8 cellular contexts compared by ENCODE assay signal in the genomic region with DNA sequence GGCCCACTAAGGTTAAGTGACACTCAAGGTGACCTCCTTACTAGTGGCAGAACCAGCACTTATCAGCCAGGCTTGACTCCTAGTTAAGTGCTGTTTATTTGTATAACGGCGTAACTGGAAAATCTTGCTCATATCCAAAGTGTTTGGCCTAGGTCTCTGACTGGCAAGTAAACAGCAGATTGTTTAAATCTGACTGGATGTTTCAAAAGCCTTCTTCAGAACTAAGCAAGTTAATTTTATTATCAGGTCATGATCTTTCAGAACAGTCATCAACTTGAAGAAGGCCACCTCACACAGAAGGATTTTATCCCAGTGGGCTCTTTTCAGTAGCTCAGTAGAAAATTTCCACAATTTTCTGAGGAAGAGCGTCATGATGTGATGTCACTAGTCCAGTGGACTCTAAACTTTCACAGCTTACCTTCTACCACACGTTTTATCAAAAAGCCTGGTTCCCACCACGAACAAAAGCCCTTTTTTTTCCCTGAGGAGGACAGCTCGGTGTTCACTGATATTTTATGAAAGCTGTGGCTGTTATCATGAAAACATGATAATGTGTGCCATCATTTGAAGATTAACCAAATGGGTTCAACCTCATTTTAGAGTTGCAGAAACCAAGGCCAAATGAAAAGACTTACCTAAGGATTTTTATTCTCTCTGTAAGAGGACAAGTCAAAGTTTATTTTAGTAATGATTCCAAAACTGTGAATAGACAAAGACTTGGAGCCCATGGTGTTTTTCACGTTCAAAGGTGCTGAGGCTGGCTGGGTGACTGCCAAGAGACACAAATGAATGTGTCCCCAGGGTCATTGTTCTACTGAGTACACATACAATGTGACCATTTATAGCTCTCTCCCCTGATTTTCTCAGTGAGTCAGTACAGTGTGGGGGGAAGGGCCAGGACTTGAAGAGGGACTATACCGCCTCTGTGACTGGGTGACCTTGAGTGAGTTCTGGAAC. TPM values are rescaled to one million over a fixed set of nuclear protein-coding genes. Genes with fewer than 3 reads are reported as not detected.
DNase-seq lines count a peak whose midpoint lies in the region; ATAC-seq lines count a peak whose summit lies in the region.

No MANE protein-coding gene starts in this region.

- peak overlapping the region; percentile 58 for H3K27ac ChIP-seq in right cardiac atrium (ENCODE audit: low read length)
- peak overlapping the region; percentile 67 for H3K27ac ChIP-seq in substantia nigra (ENCODE audit: low read depth, low read length, poor library complexity, severe bottlenecking)

- 35% methylated on average over 8 of the region's 8 CpGs for WGBS in right cardiac atrium

- intact Hi-C loops in right cardiac atrium (cut with DNase I): no loop called here

- H3K4me1 ChIP-seq in right cardiac atrium (ENCODE audit: control insufficient read depth, insufficient read depth, low read length): no peaks in the 10 kb centered on the region

- H3K9me3 ChIP-seq in right cardiac atrium (ENCODE audit: control insufficient read depth, low read length): no peaks in the 10 kb centered on the region

- H3K27me3 ChIP-seq in right cardiac atrium (ENCODE audit: control insufficient read depth, insufficient read depth): no peaks in the 10 kb centered on the region

- H3K4me3 ChIP-seq in right cardiac atrium (ENCODE audit: low read length): no peak overlapping the region

- peak; percentile 54 for DNase-seq in HuH-7 (ENCODE audit: low spot score)
- peak; percentile 46 for DNase-seq in T1000 (lab: John Stamatoyannopoulos, UW)
- peak; percentile 51 to 75 (median 71) for DNase-seq in right cardiac atrium
- peak in 42 of 49 donors; percentile 9 to 86 (median 55) for DNase-seq in substantia nigra (lab: John Stamatoyannopoulos, UW)
- DNase-seq in stimulated activated naive CD4-positive, alpha-beta T cell (lab: John Stamatoyannopoulos, UW): no peak
- no peak for DNase-seq in activated naive CD4-positive, alpha-beta T cell treated with Interleukin-2 at 50 U/mL for 16 hours
- DNase-seq in GM03348 (ENCODE audit: low spot score): no peak

- ATAC-seq in right cardiac atrium (peak; percentile 89 to 95), HG03175 (IDR thresholded peaks at IDR 0.05; ENCODE audit: unreplicated experiment) (no peak)

RNA-seq across cellular contexts. Expression of gene SGIP1, which starts 9.1 kb away (rescaled TPM):
- 1 to 10 TPM; 4.3 to 7.3 (median 5.3) TPM for total RNA-seq in right cardiac atrium
- 2.2 TPM for polyA plus RNA-seq in right cardiac atrium

Comparison
In these comparisons a context has a peak if more than half of its experiments do, and no peak if none do; other contexts are left out.
1. DNase-seq: peak in HuH-7 (single experiment), T1000 (single experiment), right cardiac atrium (3 of 3) and substantia nigra (42 of 49); none in stimulated activated naive CD4-positive, alpha-beta T cell (0 of 6), activated naive CD4-positive, alpha-beta T cell treated with Interleukin-2 at 50 U/mL for 16 hours (single experiment) and GM03348 (single experiment).